Comparison of ENCODE assay signal across 2 cellular contexts in the genomic region with DNA sequence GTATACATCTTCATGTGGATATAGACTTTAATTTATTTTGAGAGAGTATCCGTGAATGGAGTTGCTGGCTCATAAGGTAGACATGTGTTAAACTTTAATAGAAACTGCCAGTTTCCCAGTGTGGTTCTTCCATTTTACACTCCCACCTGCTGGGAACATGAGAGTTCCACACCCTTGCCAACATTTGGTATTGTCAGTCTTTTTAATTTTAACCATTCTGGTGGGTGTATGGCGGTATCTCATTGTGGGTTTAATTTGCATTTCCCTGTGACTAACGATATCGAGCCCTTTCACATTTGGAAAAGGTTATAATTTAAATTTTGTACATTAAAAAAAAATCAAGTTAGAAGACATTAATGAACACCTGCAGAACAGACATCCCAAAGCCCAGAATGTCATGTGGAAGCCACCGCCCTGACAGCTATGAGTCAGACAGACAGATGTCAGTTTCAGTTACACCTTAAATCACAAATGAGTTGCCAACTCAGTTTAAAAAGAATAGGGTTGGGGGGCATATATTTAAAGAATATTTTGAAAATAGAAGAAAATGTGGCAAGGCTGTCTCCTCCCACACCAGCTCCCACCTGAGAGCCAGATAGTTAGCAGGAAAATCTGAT.
A peak's percentile ranks its signal among the peaks of the same experiment; 100 is the strongest.
TF ChIP-seq lines count a peak whose summit lies in the region.

No MANE protein-coding gene starts in this region.

TF ChIP-seq in SK-N-SH, 30 proteins besides CTCF, POLR2A, EP300 and RAD21:
- TF ChIP-seq, protein P1, sequence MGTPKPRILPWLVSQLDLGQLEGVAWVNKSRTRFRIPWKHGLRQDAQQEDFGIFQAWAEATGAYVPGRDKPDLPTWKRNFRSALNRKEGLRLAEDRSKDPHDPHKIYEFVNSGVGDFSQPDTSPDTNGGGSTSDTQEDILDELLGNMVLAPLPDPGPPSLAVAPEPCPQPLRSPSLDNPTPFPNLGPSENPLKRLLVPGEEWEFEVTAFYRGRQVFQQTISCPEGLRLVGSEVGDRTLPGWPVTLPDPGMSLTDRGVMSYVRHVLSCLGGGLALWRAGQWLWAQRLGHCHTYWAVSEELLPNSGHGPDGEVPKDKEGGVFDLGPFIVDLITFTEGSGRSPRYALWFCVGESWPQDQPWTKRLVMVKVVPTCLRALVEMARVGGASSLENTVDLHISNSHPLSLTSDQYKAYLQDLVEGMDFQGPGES (IDR thresholded peaks at IDR 0.05; ENCODE audit: low read depth, low read length): no peak
- TF ChIP-seq, protein P2, sequence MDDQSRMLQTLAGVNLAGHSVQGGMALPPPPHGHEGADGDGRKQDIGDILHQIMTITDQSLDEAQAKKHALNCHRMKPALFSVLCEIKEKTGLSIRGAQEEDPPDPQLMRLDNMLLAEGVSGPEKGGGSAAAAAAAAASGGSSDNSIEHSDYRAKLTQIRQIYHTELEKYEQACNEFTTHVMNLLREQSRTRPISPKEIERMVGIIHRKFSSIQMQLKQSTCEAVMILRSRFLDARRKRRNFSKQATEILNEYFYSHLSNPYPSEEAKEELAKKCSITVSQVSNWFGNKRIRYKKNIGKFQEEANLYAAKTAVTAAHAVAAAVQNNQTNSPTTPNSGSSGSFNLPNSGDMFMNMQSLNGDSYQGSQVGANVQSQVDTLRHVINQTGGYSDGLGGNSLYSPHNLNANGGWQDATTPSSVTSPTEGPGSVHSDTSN (IDR thresholded peaks at IDR 0.05): peak; percentile 58

TF ChIP-seq in SK-N-SH treated with all-trans-retinoic acid at 6 μM for 48 hours, 23 proteins besides CTCF, POLR2A, EP300 and RAD21 (continued from another document):
- TF ChIP-seq, protein P3, sequence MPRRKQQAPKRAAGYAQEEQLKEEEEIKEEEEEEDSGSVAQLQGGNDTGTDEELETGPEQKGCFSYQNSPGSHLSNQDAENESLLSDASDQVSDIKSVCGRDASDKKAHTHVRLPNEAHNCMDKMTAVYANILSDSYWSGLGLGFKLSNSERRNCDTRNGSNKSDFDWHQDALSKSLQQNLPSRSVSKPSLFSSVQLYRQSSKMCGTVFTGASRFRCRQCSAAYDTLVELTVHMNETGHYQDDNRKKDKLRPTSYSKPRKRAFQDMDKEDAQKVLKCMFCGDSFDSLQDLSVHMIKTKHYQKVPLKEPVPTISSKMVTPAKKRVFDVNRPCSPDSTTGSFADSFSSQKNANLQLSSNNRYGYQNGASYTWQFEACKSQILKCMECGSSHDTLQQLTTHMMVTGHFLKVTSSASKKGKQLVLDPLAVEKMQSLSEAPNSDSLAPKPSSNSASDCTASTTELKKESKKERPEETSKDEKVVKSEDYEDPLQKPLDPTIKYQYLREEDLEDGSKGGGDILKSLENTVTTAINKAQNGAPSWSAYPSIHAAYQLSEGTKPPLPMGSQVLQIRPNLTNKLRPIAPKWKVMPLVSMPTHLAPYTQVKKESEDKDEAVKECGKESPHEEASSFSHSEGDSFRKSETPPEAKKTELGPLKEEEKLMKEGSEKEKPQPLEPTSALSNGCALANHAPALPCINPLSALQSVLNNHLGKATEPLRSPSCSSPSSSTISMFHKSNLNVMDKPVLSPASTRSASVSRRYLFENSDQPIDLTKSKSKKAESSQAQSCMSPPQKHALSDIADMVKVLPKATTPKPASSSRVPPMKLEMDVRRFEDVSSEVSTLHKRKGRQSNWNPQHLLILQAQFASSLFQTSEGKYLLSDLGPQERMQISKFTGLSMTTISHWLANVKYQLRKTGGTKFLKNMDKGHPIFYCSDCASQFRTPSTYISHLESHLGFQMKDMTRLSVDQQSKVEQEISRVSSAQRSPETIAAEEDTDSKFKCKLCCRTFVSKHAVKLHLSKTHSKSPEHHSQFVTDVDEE (CRISPR knock-in tag; IDR thresholded peaks at IDR 0.05): no peak
TF ChIP-seq in SK-N-SH treated with all-trans-retinoic acid at 6 μM for 48 hours: peak in this region for 0.
